Comparison of ENCODE assay signal across 15 cellular contexts in genomic region chr5:156356238-156356637, GRCh38. TPM values are rescaled to one million over a fixed set of nuclear protein-coding genes. Genes with fewer than 3 reads are reported as not detected.
A peak's percentile ranks its signal among the peaks of the same experiment; 100 is the strongest.
DNase-seq lines count a peak whose midpoint lies in the region; ATAC-seq and TF ChIP-seq lines count a peak whose summit lies in the region.
"Had no signal": no experiment of that assay in that cellular context is flagged by ENCODE, and none has a peak within 500 bp of the region (broad histone marks: within the 10 kb centered on the region; RNA-seq: fewer than 3 reads in every experiment).

No MANE protein-coding gene starts in this region.

- no peaks in the 10 kb centered on the region for H3K9me3 ChIP-seq in adipocyte (ENCODE audit: control insufficient read depth, low read length)
- no peaks in the 10 kb centered on the region for H3K9me3 ChIP-seq in left ventricle myocardium inferior (replicated peaks)
- H3K9me3 ChIP-seq: right atrium auricular region had no signal

- H3K9me3 Mint-ChIP-seq in activated CD4-positive, alpha-beta memory T cell treated with anti-CD3 and anti-CD28 coated beads, Interleukin-2, amount 10 ng/mL, durations not matched to agents 7 days and 5 days: no peaks in the 10 kb centered on the region
- H3K9me3 Mint-ChIP-seq: activated CD4-positive, alpha-beta T cell treated with anti-CD3 and anti-CD28 coated beads, Interleukin-2, amount 10 ng/mL, durations not matched to agents 24 days and 14 days; activated naive CD4-positive, alpha-beta T cell treated with anti-CD3 and anti-CD28 coated beads, Interleukin-2, amount 50 U/mL, for 24 hours; CD8-positive, alpha-beta memory T cell had no signal

- CTCF ChIA-PET in activated CD4-positive, alpha-beta memory T cell treated with anti-CD3 and anti-CD28 coated beads, Interleukin-2, amount 10 ng/mL, durations not matched to agents 7 days and 5 days (lab: Charles Lee): no interaction called here

- ATAC-seq in HG02759 (IDR thresholded peaks at IDR 0.05; ENCODE audit: unreplicated experiment): peak; percentile 51
- ATAC-seq in HG02610 (IDR thresholded peaks at IDR 0.05; ENCODE audit: unreplicated experiment): no peak

- H3K4me3 ChIP-seq in adipocyte (ENCODE audit: low read length) (no peak overlapping the region), left ventricle myocardium inferior (no peak overlapping the region)
- H3K4me3 ChIP-seq: right atrium auricular region, SK-N-MC had no signal

- H3K4me3 Mint-ChIP-seq in activated CD4-positive, alpha-beta memory T cell treated with anti-CD3 and anti-CD28 coated beads, Interleukin-2, amount 10 ng/mL, durations not matched to agents 7 days and 5 days: no peak overlapping the region
- H3K4me3 Mint-ChIP-seq: activated CD4-positive, alpha-beta T cell treated with anti-CD3 and anti-CD28 coated beads, Interleukin-2, amount 10 ng/mL, durations not matched to agents 24 days and 14 days; activated naive CD4-positive, alpha-beta T cell treated with anti-CD3 and anti-CD28 coated beads, Interleukin-2, amount 50 U/mL, for 24 hours; CD8-positive, alpha-beta memory T cell had no signal

- intact Hi-C loops in left ventricle myocardium inferior (cut with micrococcal nuclease): no loop called here

- TF ChIP-seq CTCF in left ventricle myocardium inferior (IDR thresholded peaks at IDR 0.05; ENCODE audit: borderline replicate concordance): no peak

- H3K27me3 Mint-ChIP-seq in activated CD4-positive, alpha-beta memory T cell treated with anti-CD3 and anti-CD28 coated beads, Interleukin-2, amount 10 ng/mL, durations not matched to agents 7 days and 5 days: no peaks in the 10 kb centered on the region
- H3K27me3 Mint-ChIP-seq: activated CD4-positive, alpha-beta T cell treated with anti-CD3 and anti-CD28 coated beads, Interleukin-2, amount 10 ng/mL, durations not matched to agents 24 days and 14 days; CD8-positive, alpha-beta memory T cell had no signal

- H3K27ac Mint-ChIP-seq in activated CD4-positive, alpha-beta memory T cell treated with anti-CD3 and anti-CD28 coated beads, Interleukin-2, amount 10 ng/mL, durations not matched to agents 7 days and 5 days: no peak overlapping the region
- H3K27ac Mint-ChIP-seq: activated CD4-positive, alpha-beta T cell treated with anti-CD3 and anti-CD28 coated beads, Interleukin-2, amount 10 ng/mL, durations not matched to agents 24 days and 14 days; activated naive CD4-positive, alpha-beta T cell treated with anti-CD3 and anti-CD28 coated beads, Interleukin-2, amount 50 U/mL, for 24 hours; CD8-positive, alpha-beta memory T cell had no signal

- no peaks in the 10 kb centered on the region for H3K36me3 Mint-ChIP-seq in activated CD4-positive, alpha-beta memory T cell treated with anti-CD3 and anti-CD28 coated beads, Interleukin-2, amount 10 ng/mL, durations not matched to agents 7 days and 5 days (ENCODE audit: low read depth)
- H3K36me3 Mint-ChIP-seq: activated naive CD4-positive, alpha-beta T cell treated with anti-CD3 and anti-CD28 coated beads, Interleukin-2, amount 50 U/mL, for 24 hours; CD8-positive, alpha-beta memory T cell had no signal

- H3K9ac ChIP-seq in adipocyte (ENCODE audit: low read length): no peak overlapping the region

- no peaks in the 10 kb centered on the region for H3K4me1 Mint-ChIP-seq in activated CD4-positive, alpha-beta memory T cell treated with anti-CD3 and anti-CD28 coated beads, Interleukin-2, amount 10 ng/mL, durations not matched to agents 7 days and 5 days
- H3K4me1 Mint-ChIP-seq: activated CD4-positive, alpha-beta T cell treated with anti-CD3 and anti-CD28 coated beads, Interleukin-2, amount 10 ng/mL, durations not matched to agents 24 days and 14 days; activated naive CD4-positive, alpha-beta T cell treated with anti-CD3 and anti-CD28 coated beads, Interleukin-2, amount 50 U/mL, for 24 hours; CD8-positive, alpha-beta memory T cell had no signal

- H3K4me1 ChIP-seq in adipocyte (ENCODE audit: control insufficient read depth, insufficient read depth, low read length) (peaks cover 10% of the 10 kb centered on the region), left ventricle myocardium inferior (peaks cover 23% of the 10 kb centered on the region)
- H3K4me1 ChIP-seq: right atrium auricular region had no signal

- H3K36me3 ChIP-seq in adipocyte (ENCODE audit: control insufficient read depth, insufficient read depth, low read length, severe bottlenecking) (no peaks in the 10 kb centered on the region), left ventricle myocardium inferior (no peaks in the 10 kb centered on the region)
- H3K36me3 ChIP-seq: brain microvascular endothelial cell, right atrium auricular region had no signal

- DNase-seq in SIG-M5 treated with dmso at 0.1 percent for 504 hours (lab: John Stamatoyannopoulos, UW; ENCODE audit: unreplicated experiment): peak; percentile 1
- no peak for DNase-seq in SIG-M5 (lab: John Stamatoyannopoulos, UW)
- peak; percentile 78 for DNase-seq in adipocyte (ENCODE audit: low read depth)
- DNase-seq in GOT3 (lab: John Stamatoyannopoulos, UW): no peak
- DNase-seq in activated CD4-positive, alpha-beta memory T cell treated with anti-CD3 and anti-CD28 coated beads, Interleukin-2, amount 10 ng/mL, durations not matched to agents 7 days and 5 days: no peak
- DNase-seq in left ventricle myocardium inferior: no peak
- DNase-seq: activated CD4-positive, alpha-beta T cell treated with anti-CD3 and anti-CD28 coated beads, Interleukin-2, amount 10 ng/mL, durations not matched to agents 24 days and 14 days; brain microvascular endothelial cell; CD8-positive, alpha-beta memory T cell; hypothalamus had no signal

- no peaks in the 10 kb centered on the region for H3K27me3 ChIP-seq in adipocyte (replicated peaks; ENCODE audit: control insufficient read depth, insufficient read depth, low read length)
- no peaks in the 10 kb centered on the region for H3K27me3 ChIP-seq in left ventricle myocardium inferior (ENCODE audit: low read depth)
- H3K27me3 ChIP-seq: brain microvascular endothelial cell, right atrium auricular region had no signal

- POLR2A ChIA-PET in activated CD4-positive, alpha-beta memory T cell treated with anti-CD3 and anti-CD28 coated beads, Interleukin-2, amount 10 ng/mL, durations not matched to agents 7 days and 5 days (lab: Charles Lee): no interaction called here

- no peak overlapping the region for H3K27ac ChIP-seq in left ventricle myocardium inferior (replicated peaks)
- H3K27ac ChIP-seq: brain microvascular endothelial cell, right atrium auricular region, SK-N-MC had no signal

RNA-seq across cellular contexts. Expression of gene SGCD, which starts 29.3 kb away (rescaled TPM):
- total RNA-seq in activated CD4-positive, alpha-beta memory T cell treated with anti-CD3 and anti-CD28 coated beads, Interleukin-2, amount 10 ng/mL, durations not matched to agents 7 days and 5 days: not detected
- 98.7 TPM for total RNA-seq in left ventricle myocardium inferior
- total RNA-seq: activated CD4-positive, alpha-beta T cell treated with anti-CD3 and anti-CD28 coated beads, Interleukin-2, amount 10 ng/mL, durations not matched to agents 24 days and 14 days had no signal

Comparison
In these comparisons a context has a peak if more than half of its experiments do, and no peak if none do; other contexts are left out.
1. DNase-seq: peak in SIG-M5 treated with dmso at 0.1 percent for 504 hours (single experiment) and adipocyte (single experiment); none in SIG-M5 (single experiment), GOT3 (single experiment), activated CD4-positive, alpha-beta memory T cell treated with anti-CD3 and anti-CD28 coated beads, Interleukin-2, amount 10 ng/mL, durations not matched to agents 7 days and 5 days (single experiment) and left ventricle myocardium inferior (single experiment).
2. RNA of gene SGCD, which starts 29.3 kb away (total RNA-seq): 98.7 TPM in left ventricle myocardium inferior (single experiment); not detected in activated CD4-positive, alpha-beta memory T cell treated with anti-CD3 and anti-CD28 coated beads, Interleukin-2, amount 10 ng/mL, durations not matched to agents 7 days and 5 days; every median in the first group is over 10 times any median in the second.